Comparison of ENCODE assay signal across 16 cellular contexts in the genomic region with DNA sequence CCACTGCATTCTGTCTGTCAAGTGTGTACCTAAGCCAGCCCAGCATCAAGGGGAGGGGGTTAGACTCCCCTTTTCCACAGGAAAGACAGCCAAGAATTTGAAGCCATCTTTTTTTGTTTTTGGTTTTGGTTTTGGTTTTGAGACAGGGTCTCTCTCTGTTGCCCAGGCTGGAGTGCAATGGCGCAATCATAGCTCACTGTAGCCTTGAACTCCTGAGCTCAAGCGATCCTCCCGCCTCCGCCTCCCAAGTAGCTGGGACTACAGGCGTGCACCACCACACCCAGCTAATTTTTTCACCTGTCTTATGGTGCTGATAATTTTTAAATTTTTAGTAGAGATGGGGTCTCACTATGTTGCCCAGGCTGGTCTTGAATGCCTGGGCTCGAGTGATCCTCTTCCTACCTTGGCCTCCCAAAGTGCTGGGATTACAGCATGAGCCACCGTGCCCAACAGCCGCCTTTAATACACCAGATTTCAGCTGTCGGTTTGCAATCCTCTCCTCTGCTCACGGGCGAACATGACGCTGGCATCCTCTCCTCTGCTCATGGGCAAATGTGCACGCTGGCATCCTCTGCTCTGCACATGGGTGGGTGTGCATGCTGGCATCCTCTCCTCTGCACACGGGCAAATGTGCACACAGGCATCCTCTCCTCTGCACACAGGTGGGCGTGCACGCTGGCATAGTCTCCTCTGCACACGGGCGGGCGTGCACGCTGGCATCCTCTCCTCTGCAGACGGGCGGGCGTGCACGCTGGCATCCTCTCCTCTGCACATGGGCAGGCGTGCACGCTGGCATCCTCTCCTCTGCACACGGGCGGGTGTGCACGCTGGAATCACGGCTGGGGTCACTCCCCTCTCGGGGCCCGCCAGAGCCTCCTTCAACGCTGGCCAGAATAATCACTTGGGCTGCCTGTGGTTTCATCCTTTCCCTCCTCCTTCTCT. TPM values are rescaled to one million over a fixed set of nuclear protein-coding genes. Genes with fewer than 3 reads are reported as not detected.
"Had no signal": no experiment of that assay in that cellular context is flagged by ENCODE, and none has a peak within 500 bp of the region (broad histone marks: within the 10 kb centered on the region; RNA-seq: fewer than 3 reads in every experiment).

No MANE protein-coding gene starts in this region.

- H3K9me3 ChIP-seq: adrenal gland, prostate gland, sigmoid colon had no signal

- H3K4me1 Mint-ChIP-seq: activated CD4-positive, alpha-beta memory T cell treated with anti-CD3 and anti-CD28 coated beads, Interleukin-2, amount 10 ng/mL, durations not matched to agents 7 days and 5 days; activated CD4-positive, alpha-beta T cell treated with anti-CD3 and anti-CD28 coated beads for 36 hours; endodermal cell had no signal

- DNase-seq: activated CD4-positive, alpha-beta memory T cell treated with anti-CD3 and anti-CD28 coated beads, Interleukin-2, amount 10 ng/mL, durations not matched to agents 7 days and 5 days; activated CD4-positive, alpha-beta T cell treated with anti-CD3 and anti-CD28 coated beads for 36 hours; activated gamma-delta T cell treated with Interleukin-2 at 50 U/mL for 16 hours; activated T-cell treated with anti-CD3 and anti-CD28 coated beads, Interleukin-2, amount 50 U/mL, for 48 hours; adrenal gland; endodermal cell; erythroblast; mammary epithelial cell; naive thymus-derived CD8-positive, alpha-beta T cell; sigmoid colon; stimulated activated CD4-positive, alpha-beta T cell treated with anti-CD3 and anti-CD28 coated beads, Interleukin-12 subunit alpha, Interleukin-12 subunit beta, amount 100 ng/mL, for 4 hours; stimulated activated naive CD4-positive, alpha-beta T cell treated with Interleukin-2 at 50 U/mL for 16 hours; SW 1271; T-helper 9 cell had no signal

- H3K4me3 Mint-ChIP-seq: activated CD4-positive, alpha-beta memory T cell treated with anti-CD3 and anti-CD28 coated beads, Interleukin-2, amount 10 ng/mL, durations not matched to agents 7 days and 5 days; activated CD4-positive, alpha-beta T cell treated with anti-CD3 and anti-CD28 coated beads for 36 hours; endodermal cell; naive thymus-derived CD8-positive, alpha-beta T cell; type B pancreatic cell had no signal

- H3K4me1 ChIP-seq: adrenal gland, prostate gland had no signal

- H3K27ac ChIP-seq: adrenal gland had no signal

- H3K27me3 Mint-ChIP-seq: activated CD4-positive, alpha-beta memory T cell treated with anti-CD3 and anti-CD28 coated beads, Interleukin-2, amount 10 ng/mL, durations not matched to agents 7 days and 5 days; activated CD4-positive, alpha-beta T cell treated with anti-CD3 and anti-CD28 coated beads for 36 hours; naive thymus-derived CD8-positive, alpha-beta T cell; type B pancreatic cell had no signal

- H3K9me3 Mint-ChIP-seq: activated CD4-positive, alpha-beta memory T cell treated with anti-CD3 and anti-CD28 coated beads, Interleukin-2, amount 10 ng/mL, durations not matched to agents 7 days and 5 days; endodermal cell; naive thymus-derived CD8-positive, alpha-beta T cell; type B pancreatic cell had no signal

- H3K4me3 ChIP-seq: adrenal gland, prostate gland, sigmoid colon had no signal

- H3K36me3 ChIP-seq: adrenal gland, prostate gland had no signal

- H3K27me3 ChIP-seq: adrenal gland, sigmoid colon had no signal

- H3K27ac Mint-ChIP-seq: activated CD4-positive, alpha-beta memory T cell treated with anti-CD3 and anti-CD28 coated beads, Interleukin-2, amount 10 ng/mL, durations not matched to agents 7 days and 5 days; activated CD4-positive, alpha-beta T cell treated with anti-CD3 and anti-CD28 coated beads for 36 hours; type B pancreatic cell had no signal

- H3K36me3 Mint-ChIP-seq: type B pancreatic cell had no signal

RNA-seq across cellular contexts. Expression of gene PDGFA, which starts 56.0 kb away (rescaled TPM):
- polyA plus RNA-seq: naive thymus-derived CD8-positive, alpha-beta T cell had no signal
